In genomic region chr19:1650627-1651009, GRCh38 we compare ENCODE assay signal across 2 cellular contexts.
TF ChIP-seq lines count a peak whose summit lies in the region.

No MANE protein-coding gene starts in this region.

TF ChIP-seq in IMR-90, 13 proteins besides CTCF, POLR2A, EP300 and RAD21:
- TF ChIP-seq ELK1 (IDR thresholded peaks at IDR 0.05; ENCODE audit: borderline replicate concordance, low read depth, low read length) (no peak), USF2 (IDR thresholded peaks at IDR 0.05; ENCODE audit: low read depth, low read length) (no peak), NFE2L2 (IDR thresholded peaks at IDR 0.05; ENCODE audit: low read depth, low read length) (no peak), MAZ (IDR thresholded peaks at IDR 0.05; ENCODE audit: borderline replicate concordance, low read depth, low read length) (no peak), SMC3 (IDR thresholded peaks at IDR 0.05; ENCODE audit: low read depth, low read length) (no peak), CEBPB (IDR thresholded peaks at IDR 0.05; ENCODE audit: low read depth, low read length) (no peak), BHLHE40 (IDR thresholded peaks at IDR 0.05; ENCODE audit: low read depth, low read length) (no peak), MXI1 (IDR thresholded peaks at IDR 0.05; ENCODE audit: borderline replicate concordance, low read depth, low read length) (no peak), MAFK (IDR thresholded peaks at IDR 0.05; ENCODE audit: low read depth, low read length) (no peak), RFX5 (IDR thresholded peaks at IDR 0.05; ENCODE audit: low read depth, low read length) (no peak), FOS (IDR thresholded peaks at IDR 0.05; ENCODE audit: low read depth, low read length) (no peak), RCOR1 (IDR thresholded peaks at IDR 0.05; ENCODE audit: insufficient replicate concordance, low read length) (no peak), CHD1 (IDR thresholded peaks at IDR 0.05; ENCODE audit: low read depth, low read length) (no peak)

TF ChIP-seq in GM12878, 131 proteins besides CTCF, POLR2A, EP300 and RAD21:
- TF ChIP-seq, protein P1, sequence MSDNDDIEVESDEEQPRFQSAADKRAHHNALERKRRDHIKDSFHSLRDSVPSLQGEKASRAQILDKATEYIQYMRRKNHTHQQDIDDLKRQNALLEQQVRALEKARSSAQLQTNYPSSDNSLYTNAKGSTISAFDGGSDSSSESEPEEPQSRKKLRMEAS (IDR thresholded peaks at IDR 0.05; ENCODE audit: low read depth, low read length) = 0 out of 2 replicates have a peak, but pooled peaks have one; percentile 31
- TF ChIP-seq MTA3 (IDR thresholded peaks at IDR 0.05; ENCODE audit: borderline replicate concordance, low read length) (0 out of 2 replicates have a peak, but pooled peaks have one; percentile 1), ATF7 (IDR thresholded peaks at IDR 0.05; ENCODE audit: low read depth) (0 out of 2 replicates have a peak, but pooled peaks have one; percentile 15), SIN3A (IDR thresholded peaks at IDR 0.05; ENCODE audit: low read depth, low read length) (no peak), RELB (IDR thresholded peaks at IDR 0.05; ENCODE audit: low read depth) (no peak), CHD1 (IDR thresholded peaks at IDR 0.05; ENCODE audit: low read depth, low read length) (peak; percentile 66; the same call in 1 of the 2 replicates)
